Comparison of ENCODE assay signal across 8 cellular contexts in the genomic region with DNA sequence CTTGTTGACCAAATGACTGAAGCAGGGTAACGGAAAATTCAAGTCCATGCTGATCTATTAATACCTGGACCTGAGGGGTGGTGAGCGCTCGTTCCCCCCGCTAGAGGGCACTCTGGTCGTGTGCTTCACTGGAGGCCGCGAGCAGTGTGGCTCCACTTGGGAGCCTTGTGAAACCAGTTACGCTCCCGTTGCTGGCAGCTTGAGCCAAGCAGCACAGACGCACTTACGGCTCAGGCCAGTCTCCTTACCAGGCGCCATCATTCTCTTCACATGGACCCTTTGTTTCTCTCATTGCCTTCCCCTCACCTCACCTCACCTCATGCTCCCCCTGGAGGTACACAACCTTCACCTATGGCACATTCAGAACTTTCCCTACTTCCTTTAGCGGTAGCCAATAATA. TPM values are rescaled to one million over a fixed set of nuclear protein-coding genes. Genes with fewer than 3 reads are reported as not detected.
A peak's percentile ranks its signal among the peaks of the same experiment; 100 is the strongest.
DNase-seq lines count a peak whose midpoint lies in the region; ATAC-seq and TF ChIP-seq lines count a peak whose summit lies in the region.

No MANE protein-coding gene starts in this region.

- peaks cover 4% of the 10 kb centered on the region for H3K4me1 Mint-ChIP-seq in activated naive CD8-positive, alpha-beta T cell treated with anti-CD3 and anti-CD28 coated beads, Interleukin-2, amount 50 U/mL, for 24 hours

- DNase-seq in GM10248 (ENCODE audit: extremely low spot score) (peak; percentile 79), NCI-H1436 (lab: John Stamatoyannopoulos, UW) (peak; percentile 82), SW480 (ENCODE audit: low spot score) (peak; percentile 82), heart left ventricle (peak; percentile 84 to 94 (median 89)), putamen (ENCODE audit: low spot score) (peak; percentile 72)
- DNase-seq in activated naive CD8-positive, alpha-beta T cell treated with anti-CD3 and anti-CD28 coated beads, Interleukin-2, amount 50 U/mL, for 24 hours = peak; percentile 67

- H3K27ac ChIP-seq in heart left ventricle = peak overlapping the region in 6 of 12 donors; percentile 18 to 60 (median 30)

- no peak overlapping the region for H3K4me3 ChIP-seq in heart left ventricle

- POLR2A ChIA-PET in GM10248 (lab: Yijun Ruan, JAX) = no interaction called here

- WGBS in heart left ventricle, 4 donors = 5 to 6% (median 5%) methylated on average over 13 of the region's 13 CpGs

- CTCF ChIA-PET in GM10248 (lab: Yijun Ruan, JAX) = interaction anchor here (0.9 to 8.4 kb wide), 8 partner anchors 12 to 632 kb away, joined by 3 to 124 read pairs (median 4); no protein-coding TSS in a partner anchor

- H3K36me3 ChIP-seq in heart left ventricle = no peaks in the 10 kb centered on the region

- peaks cover 23% of the 10 kb centered on the region for H3K27me3 Mint-ChIP-seq in activated naive CD8-positive, alpha-beta T cell treated with anti-CD3 and anti-CD28 coated beads, Interleukin-2, amount 50 U/mL, for 24 hours

- no peaks in the 10 kb centered on the region for H3K36me3 Mint-ChIP-seq in activated naive CD8-positive, alpha-beta T cell treated with anti-CD3 and anti-CD28 coated beads, Interleukin-2, amount 50 U/mL, for 24 hours (ENCODE audit: low read depth)

- no peaks in the 10 kb centered on the region for H3K9me3 Mint-ChIP-seq in activated naive CD8-positive, alpha-beta T cell treated with anti-CD3 and anti-CD28 coated beads, Interleukin-2, amount 50 U/mL, for 24 hours

- TF ChIP-seq POLR2A in heart left ventricle (IDR thresholded peaks at IDR 0.05) = no peak

- H3K4me1 ChIP-seq in heart left ventricle = peaks cover 0 to 38% (median 13%) of the 10 kb centered on the region in 12 donors

- H3K9me3 ChIP-seq in heart left ventricle = no peaks in the 10 kb centered on the region

- H3K4me3 Mint-ChIP-seq in activated naive CD8-positive, alpha-beta T cell treated with anti-CD3 and anti-CD28 coated beads, Interleukin-2, amount 50 U/mL, for 24 hours = peak overlapping the region; percentile 42

- intact Hi-C loops in heart left ventricle (cut with DNase I) = loop anchor here (1.0 to 10.0 kb wide), 14 partner anchors 143 to 636 kb away; partner anchors contain the start of genes NGF (in 2 of the 10) and CASQ2 (in 1 of the 10)

- H3K27me3 ChIP-seq in heart left ventricle = no peaks in the 10 kb centered on the region

- ATAC-seq in HG02623 (IDR thresholded peaks at IDR 0.05; ENCODE audit: unreplicated experiment) (peak; percentile 82), heart left ventricle (peak; percentile 89 to 96 (median 92)), HG03571 (IDR thresholded peaks at IDR 0.05; ENCODE audit: unreplicated experiment) (no peak)
- ATAC-seq in activated naive CD8-positive, alpha-beta T cell treated with anti-CD3 and anti-CD28 coated beads, Interleukin-2, amount 50 U/mL, for 24 hours = peak; percentile 81

- TF ChIP-seq CTCF in GM10248 (IDR thresholded peaks at IDR 0.05; ENCODE audit: control extremely low read depth, extremely low read depth, low read depth, missing control alignments) (peak; percentile 90), heart left ventricle (IDR thresholded peaks at IDR 0.05) (peak; percentile 81 to 93 (median 88))

- H3K27ac Mint-ChIP-seq in activated naive CD8-positive, alpha-beta T cell treated with anti-CD3 and anti-CD28 coated beads, Interleukin-2, amount 50 U/mL, for 24 hours = no peak overlapping the region

RNA-seq across cellular contexts. Expression of gene TSPAN2, which starts 49.7 kb away (rescaled TPM):
- total RNA-seq in heart left ventricle = 10 to 100 TPM in 1 of 9 donors, 1 to 10 TPM in 8; 4.6 to 10.6 (median 7.1) TPM
- polyA plus RNA-seq in heart left ventricle = 1 to 10 TPM; 2.8 to 3.4 TPM
